ENCODE assay signal across 1 cellular context in genomic region chr15:40930430-40931299, GRCh38.
TF ChIP-seq lines count a peak whose summit lies in the region.

No MANE protein-coding gene starts in this region.

TF ChIP-seq in HepG2, 621 proteins besides CTCF, POLR2A, EP300 and RAD21 (continued from another document):
- peak; percentile 39; the same call in 1 of the 2 replicates for TF ChIP-seq ZNF281 (CRISPR knock-in tag; IDR thresholded peaks at IDR 0.05; ENCODE audit: borderline replicate concordance)
- peak; percentile 50 for TF ChIP-seq GATAD2A (CRISPR knock-in tag; IDR thresholded peaks at IDR 0.05)
- TF ChIP-seq CEBPG (CRISPR knock-in tag; IDR thresholded peaks at IDR 0.05), result no peak
- TF ChIP-seq ZMYM4 (CRISPR knock-in tag; IDR thresholded peaks at IDR 0.05), result 0 out of 2 replicates have a peak, but pooled peaks have one; percentile 31
- TF ChIP-seq NONO (IDR thresholded peaks at IDR 0.05), result no peak
- TF ChIP-seq NONO (CRISPR knock-in tag; conservative IDR thresholded peaks at IDR 0.05), result peak; percentile 79
- peak; percentile 74 for TF ChIP-seq ZMYM3 (CRISPR knock-in tag; IDR thresholded peaks at IDR 0.05)
- 0 out of 2 replicates have a peak, but pooled peaks have one; percentile 19 for TF ChIP-seq IRF2 (CRISPR knock-in tag; IDR thresholded peaks at IDR 0.05)
- peak in 1 of 2 experiments; percentile 87; a peak in 2 of 4 replicates for TF ChIP-seq HMGXB4 (CRISPR knock-in tag; IDR thresholded peaks at IDR 0.05; ENCODE audit: borderline replicate concordance in 1 of 2, low read depth in 1 of 2)
- no peak for TF ChIP-seq PRPF4 (IDR thresholded peaks at IDR 0.05; ENCODE audit: low read depth, low read length, poor library complexity, severe bottlenecking)
- TF ChIP-seq REPIN1 (CRISPR knock-in tag; IDR thresholded peaks at IDR 0.05; ENCODE audit: borderline replicate concordance, low read depth), result peak; percentile 35; the same call in 1 of the 2 replicates
- TF ChIP-seq KDM2A (CRISPR knock-in tag; IDR thresholded peaks at IDR 0.05; ENCODE audit: borderline replicate concordance, low read depth), result peak; percentile 84
- no peak for TF ChIP-seq ZNF777 (CRISPR knock-in tag; IDR thresholded peaks at IDR 0.05)
- TF ChIP-seq KDM5B (CRISPR knock-in tag; IDR thresholded peaks at IDR 0.05; ENCODE audit: borderline replicate concordance), result peak; percentile 15; the same call in 1 of the 2 replicates
- peak; percentile 97 for TF ChIP-seq ZEB1 (IDR thresholded peaks at IDR 0.05; ENCODE audit: insufficient replicate concordance, low read depth)
- TF ChIP-seq SOX6 (IDR thresholded peaks at IDR 0.05), result no peak
- TF ChIP-seq SOX6 (CRISPR knock-in tag; IDR thresholded peaks at IDR 0.05), result 0 out of 2 replicates have a peak, but pooled peaks have one; percentile 10
- TF ChIP-seq SAP130 (CRISPR knock-in tag; IDR thresholded peaks at IDR 0.05; ENCODE audit: low read depth), result peak; percentile 28; the same call in 1 of the 2 replicates
- TF ChIP-seq PITX1 (CRISPR knock-in tag; IDR thresholded peaks at IDR 0.05), result peak; percentile 35; the same call in 1 of the 2 replicates
- no peak for TF ChIP-seq SP2 (CRISPR knock-in tag; IDR thresholded peaks at IDR 0.05)
- no peak for TF ChIP-seq HDAC1 (CRISPR knock-in tag; IDR thresholded peaks at IDR 0.05)
- TF ChIP-seq HDAC2 (CRISPR knock-in tag; IDR thresholded peaks at IDR 0.05), result peak; percentile 67; the same call in 1 of the 2 replicates
- TF ChIP-seq TFDP1 (CRISPR knock-in tag; IDR thresholded peaks at IDR 0.05; ENCODE audit: borderline replicate concordance), result peak; percentile 41; the same call in 1 of the 2 replicates
- TF ChIP-seq TARDBP (CRISPR knock-in tag; IDR thresholded peaks at IDR 0.05), result peak; percentile 56; the same call in 1 of the 2 replicates
- peak; percentile 41; the same call in 1 of the 2 replicates for TF ChIP-seq MYC (CRISPR knock-in tag; IDR thresholded peaks at IDR 0.05; ENCODE audit: borderline replicate concordance)
- peak; percentile 69; the same call in 1 of the 2 replicates for TF ChIP-seq HNRNPL (IDR thresholded peaks at IDR 0.05; ENCODE audit: low read depth, low read length)
- no peak for TF ChIP-seq SP1 (IDR thresholded peaks at IDR 0.05)
- TF ChIP-seq SP1 (CRISPR knock-in tag; IDR thresholded peaks at IDR 0.05), result 0 out of 2 replicates have a peak, but pooled peaks have one; percentile 35
- TF ChIP-seq POGK (CRISPR knock-in tag; conservative IDR thresholded peaks at IDR 0.05), result 0 out of 2 replicates have a peak, but pooled peaks have one; percentile 33
- no peak for TF ChIP-seq HNF1A (IDR thresholded peaks at IDR 0.05; ENCODE audit: low read depth)
- TF ChIP-seq HNF1A (CRISPR knock-in tag; IDR thresholded peaks at IDR 0.05; ENCODE audit: borderline replicate concordance), result 0 out of 2 replicates have a peak, but pooled peaks have one; percentile 18
- TF ChIP-seq POGZ (CRISPR knock-in tag; IDR thresholded peaks at IDR 0.05), result no peak
- TF ChIP-seq YY1 (IDR thresholded peaks at IDR 0.05; ENCODE audit: insufficient read depth, insufficient replicate concordance, low read depth, low read length), result peak; percentile 39
- TF ChIP-seq ZNF124 (CRISPR knock-in tag; IDR thresholded peaks at IDR 0.05), result no peak
- no peak for TF ChIP-seq ARID3A (IDR thresholded peaks at IDR 0.05; ENCODE audit: low read depth, low read length)
